In the genomic region with DNA sequence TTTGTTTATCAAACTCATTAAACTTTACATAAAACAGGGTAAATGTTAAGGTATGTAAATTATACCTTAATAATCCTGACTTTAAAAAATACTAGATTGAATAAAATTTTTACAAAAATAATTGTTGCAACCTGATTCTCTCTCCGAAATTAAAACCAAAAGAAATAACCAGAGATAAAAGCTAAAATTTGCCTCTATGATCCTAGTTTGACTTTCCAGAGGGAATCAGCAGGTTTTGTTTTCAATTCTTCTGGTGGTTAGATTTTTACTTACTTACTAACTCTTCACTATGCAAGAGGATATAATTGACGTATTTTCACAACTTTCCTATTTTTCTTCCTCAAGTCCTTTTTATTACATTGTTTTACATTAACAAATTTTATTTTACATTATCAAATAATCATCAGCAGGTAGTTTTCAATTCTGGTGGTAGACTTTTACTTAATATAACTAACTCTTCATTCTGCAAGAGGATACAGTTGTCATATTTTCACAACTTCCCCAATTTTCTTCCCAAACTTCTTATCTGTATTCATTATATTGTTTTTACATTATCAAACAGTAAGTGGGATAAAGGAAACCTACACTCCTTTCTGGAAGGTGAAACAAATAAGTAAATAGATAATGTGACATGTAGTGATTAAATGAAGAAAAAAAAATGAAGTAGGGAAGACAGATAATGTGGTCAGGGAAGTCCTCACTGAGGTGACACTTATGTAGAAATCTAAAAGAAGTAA, we compare ENCODE assay signal across 23 cellular contexts.
"Had no signal": no experiment of that assay in that cellular context is flagged by ENCODE, and none has a peak within 500 bp of the region (broad histone marks: within the 10 kb centered on the region; RNA-seq: fewer than 3 reads in every experiment).

No MANE protein-coding gene starts in this region.

- H3K9me3 Mint-ChIP-seq: activated CD8-positive, alpha-beta T cell treated with anti-CD3 and anti-CD28 coated beads for 36 hours; activated naive CD4-positive, alpha-beta T cell treated with anti-CD3 and anti-CD28 coated beads for 36 hours; activated naive CD8-positive, alpha-beta T cell treated with anti-CD3 and anti-CD28 coated beads for 36 hours; T-helper 1 cell treated with Interleukin-12 subunit alpha and Interleukin-12 subunit beta and Interleukin-4 antibody, amounts not matched to agents 30 μg/mL and 1 μg/mL, for 36 hours; WTC11 had no signal

- H3K4me1 ChIP-seq: gastroesophageal sphincter, sigmoid colon, suprapubic skin had no signal

- H3K27ac ChIP-seq: body of pancreas, coronary artery, dorsolateral prefrontal cortex, gastroesophageal sphincter, ovary, sigmoid colon, suprapubic skin, tibial artery had no signal

- H3K27me3 ChIP-seq: adrenal gland, body of pancreas, dorsolateral prefrontal cortex, gastroesophageal sphincter, ovary, sigmoid colon, suprapubic skin, tibial artery had no signal

- H3K4me3 Mint-ChIP-seq: activated CD8-positive, alpha-beta T cell treated with anti-CD3 and anti-CD28 coated beads for 36 hours; activated naive CD4-positive, alpha-beta T cell treated with anti-CD3 and anti-CD28 coated beads for 36 hours; activated naive CD8-positive, alpha-beta T cell treated with anti-CD3 and anti-CD28 coated beads for 36 hours; T-helper 1 cell treated with Interleukin-12 subunit alpha and Interleukin-12 subunit beta and Interleukin-4 antibody, amounts not matched to agents 30 μg/mL and 1 μg/mL, for 36 hours; WTC11 had no signal

- H3K4me3 ChIP-seq: adrenal gland, body of pancreas, coronary artery, dorsolateral prefrontal cortex, gastroesophageal sphincter, ovary, sigmoid colon, suprapubic skin, tibial artery had no signal

- H3K9me3 ChIP-seq: adrenal gland, body of pancreas, gastroesophageal sphincter, ovary, sigmoid colon, suprapubic skin, tibial artery had no signal

- H3K36me3 ChIP-seq: adrenal gland, gastroesophageal sphincter, ovary, sigmoid colon, suprapubic skin, tibial artery had no signal

- H3K27me3 Mint-ChIP-seq: activated CD8-positive, alpha-beta T cell treated with anti-CD3 and anti-CD28 coated beads for 36 hours; activated naive CD8-positive, alpha-beta T cell treated with anti-CD3 and anti-CD28 coated beads for 36 hours; progenitor cell of endocrine pancreas had no signal

- H3K27ac Mint-ChIP-seq: activated CD8-positive, alpha-beta T cell treated with anti-CD3 and anti-CD28 coated beads for 36 hours; activated naive CD4-positive, alpha-beta T cell treated with anti-CD3 and anti-CD28 coated beads for 36 hours; activated naive CD8-positive, alpha-beta T cell treated with anti-CD3 and anti-CD28 coated beads for 36 hours; progenitor cell of endocrine pancreas; T-helper 1 cell treated with Interleukin-12 subunit alpha and Interleukin-12 subunit beta and Interleukin-4 antibody, amounts not matched to agents 30 μg/mL and 1 μg/mL, for 36 hours; WTC11 had no signal

- DNase-seq: activated CD4-positive, alpha-beta T cell treated with anti-CD3 and anti-CD28 coated beads, Interleukin-2, amount 50 U/mL, for 1 hour; activated CD8-positive, alpha-beta T cell treated with anti-CD3 and anti-CD28 coated beads for 36 hours; activated effector memory CD4-positive, alpha-beta T cell treated with anti-CD3 and anti-CD28 coated beads, Interleukin-2, amount 50 U/mL, for 16 hours; activated naive CD4-positive, alpha-beta T cell treated with anti-CD3 and anti-CD28 coated beads for 36 hours; activated naive CD8-positive, alpha-beta T cell treated with anti-CD3 and anti-CD28 coated beads for 36 hours; aorta; body of pancreas; dorsolateral prefrontal cortex; effector memory CD4-positive, alpha-beta T cell; hypothalamus; left ventricle myocardium superior; ovary; sigmoid colon; stimulated activated naive CD4-positive, alpha-beta T cell; T-helper 9 cell; tibial artery had no signal

- ATAC-seq: activated CD8-positive, alpha-beta T cell treated with anti-CD3 and anti-CD28 coated beads for 36 hours; gastroesophageal sphincter; left ventricle myocardium superior; WTC11 had no signal

- H3K36me3 Mint-ChIP-seq: activated naive CD8-positive, alpha-beta T cell treated with anti-CD3 and anti-CD28 coated beads for 36 hours; WTC11 had no signal
